1 cellular context compared by ENCODE assay signal in genomic region chr3:57436195-57436761, GRCh38.
TF ChIP-seq lines count a peak whose summit lies in the region.

No MANE protein-coding gene starts in this region.

TF ChIP-seq in HepG2, 621 proteins besides CTCF, POLR2A, EP300 and RAD21 (continued from another document and continues in another):
- TF ChIP-seq ZBTB4 (CRISPR knock-in tag; IDR thresholded peaks at IDR 0.05; ENCODE audit: borderline replicate concordance) (no peak), AHDC1 (CRISPR knock-in tag; IDR thresholded peaks at IDR 0.05; ENCODE audit: borderline replicate concordance) (no peak), IKZF5 (CRISPR knock-in tag; IDR thresholded peaks at IDR 0.05) (no peak), ZBTB20 (CRISPR knock-in tag; IDR thresholded peaks at IDR 0.05; ENCODE audit: borderline replicate concordance, low read depth) (no peak), SAP130 (CRISPR knock-in tag; IDR thresholded peaks at IDR 0.05; ENCODE audit: low read depth) (no peak), MYPOP (CRISPR knock-in tag; IDR thresholded peaks at IDR 0.05) (no peak), FOXO1 (CRISPR knock-in tag; IDR thresholded peaks at IDR 0.05) (no peak), ZNF841 (CRISPR knock-in tag; IDR thresholded peaks at IDR 0.05; ENCODE audit: borderline replicate concordance) (no peak), HNF4A (CRISPR knock-in tag; IDR thresholded peaks at IDR 0.05) (peak; percentile 82), ZFP41 (CRISPR knock-in tag; IDR thresholded peaks at IDR 0.05; ENCODE audit: borderline replicate concordance) (no peak), ZEB1 (IDR thresholded peaks at IDR 0.05; ENCODE audit: insufficient replicate concordance, low read depth) (peak; percentile 44), ZFP36L1 (CRISPR knock-in tag; IDR thresholded peaks at IDR 0.05) (no peak), ZXDC (CRISPR knock-in tag; IDR thresholded peaks at IDR 0.05) (no peak), PRMT3 (CRISPR knock-in tag; IDR thresholded peaks at IDR 0.05; ENCODE audit: borderline replicate concordance, low read depth) (no peak), IRF1 (CRISPR knock-in tag; IDR thresholded peaks at IDR 0.05; ENCODE audit: low read depth) (no peak), ZSCAN20 (CRISPR knock-in tag; IDR thresholded peaks at IDR 0.05; ENCODE audit: borderline replicate concordance) (no peak), ZFX (CRISPR knock-in tag; IDR thresholded peaks at IDR 0.05; ENCODE audit: low read depth) (no peak), ZNF503 (CRISPR knock-in tag; IDR thresholded peaks at IDR 0.05) (0 out of 2 replicates have a peak, but pooled peaks have one; percentile 34), MXD1 (CRISPR knock-in tag; IDR thresholded peaks at IDR 0.05) (no peak), CEBPB (IDR thresholded peaks at IDR 0.05; ENCODE audit: borderline replicate concordance, low read depth, low read length) (peak; percentile 56; the same call in 1 of the 2 replicates), ARID5B (CRISPR knock-in tag; IDR thresholded peaks at IDR 0.05) (peak; percentile 63), TAF15 (IDR thresholded peaks at IDR 0.05; ENCODE audit: low read depth, low read length, poor library complexity, severe bottlenecking) (no peak), MIER3 (CRISPR knock-in tag; IDR thresholded peaks at IDR 0.05; ENCODE audit: borderline replicate concordance) (no peak), BATF2 (CRISPR knock-in tag; IDR thresholded peaks at IDR 0.05) (no peak), ZNF556 (CRISPR knock-in tag; IDR thresholded peaks at IDR 0.05; ENCODE audit: borderline replicate concordance) (no peak), ZNF280D (CRISPR knock-in tag; IDR thresholded peaks at IDR 0.05) (no peak)
